In genomic region chr1:214416417-214417212, GRCh38 we compare ENCODE assay signal across 13 cellular contexts.
A peak's percentile ranks its signal among the peaks of the same experiment; 100 is the strongest.
DNase-seq lines count a peak whose midpoint lies in the region; ATAC-seq and TF ChIP-seq lines count a peak whose summit lies in the region.
"Had no signal": no experiment of that assay in that cellular context is flagged by ENCODE, and none has a peak within 500 bp of the region (broad histone marks: within the 10 kb centered on the region; RNA-seq: fewer than 3 reads in every experiment).

No MANE protein-coding gene starts in this region.

- peak overlapping the region; percentile 20 for H3K27ac ChIP-seq in ACC112 (ENCODE audit: low read depth, low read length)
- peak overlapping the region; percentile 19 to 78 for H3K27ac ChIP-seq in coronary artery
- no peak overlapping the region for H3K27ac ChIP-seq in left lung

- H3K9me3 Mint-ChIP-seq in activated naive CD8-positive, alpha-beta T cell treated with anti-CD3 and anti-CD28 coated beads for 36 hours, result peaks cover 1% of the 10 kb centered on the region

- H3K27me3 Mint-ChIP-seq in activated naive CD8-positive, alpha-beta T cell treated with anti-CD3 and anti-CD28 coated beads for 36 hours, result no peaks in the 10 kb centered on the region

- intact Hi-C loops in left lung (cut with DNase I), result no loop called here

- no peak overlapping the region for H3K4me3 Mint-ChIP-seq in activated naive CD8-positive, alpha-beta T cell treated with anti-CD3 and anti-CD28 coated beads for 36 hours
- H3K4me3 Mint-ChIP-seq: activated naive CD8-positive, alpha-beta T cell; immature natural killer cell had no signal

- H3K36me3 ChIP-seq in ACC112 (ENCODE audit: insufficient read depth, low read length), result peaks cover 16% of the 10 kb centered on the region
- H3K36me3 ChIP-seq in left lung, result no peaks in the 10 kb centered on the region
- H3K36me3 ChIP-seq: BE2C, stomach had no signal

- DNase-seq in NCI-H1105 (lab: John Stamatoyannopoulos, UW), result peak; percentile 9
- DNase-seq in coronary artery (ENCODE audit: low spot score), result no peak
- DNase-seq in left lung, result no peak
- DNase-seq in NCI-H146 (lab: John Stamatoyannopoulos, UW), result no peak
- DNase-seq in activated naive CD8-positive, alpha-beta T cell treated with anti-CD3 and anti-CD28 coated beads for 36 hours, result no peak
- DNase-seq: BE2C, immature natural killer cell, stomach had no signal

- TF ChIP-seq CTCF in coronary artery (IDR thresholded peaks at IDR 0.05), result no peak
- no peak for TF ChIP-seq CTCF in left lung (IDR thresholded peaks at IDR 0.05)

- peaks cover 4% of the 10 kb centered on the region for H3K4me1 Mint-ChIP-seq in activated naive CD8-positive, alpha-beta T cell treated with anti-CD3 and anti-CD28 coated beads for 36 hours

- H3K79me2 ChIP-seq in ACC112 (ENCODE audit: control insufficient read depth, insufficient read depth, low read length, unreplicated experiment), result peaks cover 77% of the 10 kb centered on the region

- H3K4me1 ChIP-seq in ACC112 (ENCODE audit: control insufficient read depth, insufficient read depth, low read length, unreplicated experiment) (peaks cover 60% of the 10 kb centered on the region), left lung (no peaks in the 10 kb centered on the region)
- H3K4me1 ChIP-seq: BE2C had no signal

- H3K27ac Mint-ChIP-seq in activated naive CD8-positive, alpha-beta T cell treated with anti-CD3 and anti-CD28 coated beads for 36 hours, result no peak overlapping the region
- H3K27ac Mint-ChIP-seq: activated naive CD8-positive, alpha-beta T cell; immature natural killer cell had no signal

- no peak overlapping the region for H2AFZ ChIP-seq in ACC112 (ENCODE audit: low read length, unreplicated experiment)

- no peaks in the 10 kb centered on the region for H3K9me3 ChIP-seq in left lung
- H3K9me3 ChIP-seq: BE2C, stomach had no signal

- H3K4me3 ChIP-seq in ACC112 (ENCODE audit: low read depth, low read length) (no peak overlapping the region), coronary artery (no peak overlapping the region), left lung (no peak overlapping the region)
- H3K4me3 ChIP-seq: K562, stomach had no signal

- no peaks in the 10 kb centered on the region for H3K27me3 ChIP-seq in ACC112 (ENCODE audit: insufficient read depth, low read length)
- no peaks in the 10 kb centered on the region for H3K27me3 ChIP-seq in left lung
- H3K27me3 ChIP-seq: stomach had no signal

- ATAC-seq in left lung, result peak; percentile 38
- ATAC-seq in GM19324 (IDR thresholded peaks at IDR 0.05; ENCODE audit: low FRiP score, unreplicated experiment), result no peak
- no peak for ATAC-seq in GM18858 (IDR thresholded peaks at IDR 0.05; ENCODE audit: unreplicated experiment)
- ATAC-seq: K562 had no signal

- H3K36me3 Mint-ChIP-seq in activated naive CD8-positive, alpha-beta T cell treated with anti-CD3 and anti-CD28 coated beads for 36 hours, result no peaks in the 10 kb centered on the region
- H3K36me3 Mint-ChIP-seq: activated naive CD8-positive, alpha-beta T cell had no signal

Comparison
In these comparisons a context has a peak if more than half of its experiments do, and no peak if none do; other contexts are left out.
1. H3K27ac ChIP-seq: peak in ACC112 (single experiment) and coronary artery (2 of 2); none in left lung (0 of 2).